ENCODE assay signal across 26 cellular contexts in genomic region chr4:5387457-5387856, GRCh38.
A peak's percentile ranks its signal among the peaks of the same experiment; 100 is the strongest.
DNase-seq lines count a peak whose midpoint lies in the region; ATAC-seq and TF ChIP-seq lines count a peak whose summit lies in the region.
"Had no signal": no experiment of that assay in that cellular context is flagged by ENCODE, and none has a peak within 500 bp of the region (broad histone marks: within the 10 kb centered on the region; RNA-seq: fewer than 3 reads in every experiment).

No MANE protein-coding gene starts in this region.

- H3K79me2 ChIP-seq in PC-3 (ENCODE audit: low read length) (no peaks in the 10 kb centered on the region), osteoblast (ENCODE audit: insufficient read depth, low read length) (no peaks in the 10 kb centered on the region)

- no peaks in the 10 kb centered on the region for H3K36me3 ChIP-seq in A673 (ENCODE audit: insufficient read depth, low read length, poor library complexity, severe bottlenecking)
- no peaks in the 10 kb centered on the region for H3K36me3 ChIP-seq in H7 (replicated peaks; ENCODE audit: control insufficient read depth, insufficient read depth, low read length)
- H3K36me3 ChIP-seq in PC-3 (ENCODE audit: low read depth, low read length), result no peaks in the 10 kb centered on the region
- no peaks in the 10 kb centered on the region for H3K36me3 ChIP-seq in osteoblast (ENCODE audit: insufficient read depth, low read length)
- H3K36me3 ChIP-seq: breast epithelium, pancreas, right atrium auricular region, thoracic aorta, uterus had no signal

- CTCF ChIA-PET in A673 (lab: Charles Lee) (no interaction called here), PC-3 (lab: Charles Lee) (no interaction called here)

- H3K27ac ChIP-seq in A673 (ENCODE audit: low read depth, low read length, poor library complexity, severe bottlenecking) (no peak overlapping the region), PC-3 (ENCODE audit: low read length) (no peak overlapping the region), osteoblast (ENCODE audit: low read depth, low read length) (no peak overlapping the region)
- H3K27ac ChIP-seq: breast epithelium, pancreas, right atrium auricular region, thoracic aorta, uterus had no signal

- H3K4me3 ChIP-seq in A673 (ENCODE audit: low read depth, low read length, poor library complexity, severe bottlenecking) (no peak overlapping the region), H7 (ENCODE audit: insufficient read depth, low read depth, low read length) (no peak overlapping the region), PC-3 (ENCODE audit: low read length) (no peak overlapping the region), choroid plexus epithelial cell (ENCODE audit: low read depth, low read length) (no peak overlapping the region), osteoblast (ENCODE audit: insufficient read depth, low read length) (no peak overlapping the region)
- H3K4me3 ChIP-seq: breast epithelium, mucosa of descending colon, pancreas, right atrium auricular region, thoracic aorta, uterus had no signal

- intact Hi-C loops in A673 (cut with micrococcal nuclease; ENCODE audit: unreplicated experiment), result no loop called here
- intact Hi-C loops in PC-3 (cut with micrococcal nuclease), result no loop called here

- no peaks in the 10 kb centered on the region for H3K9me2 ChIP-seq in PC-3 (replicated peaks; ENCODE audit: low read length)

- H3K4me1 ChIP-seq in A673 (ENCODE audit: insufficient read depth, low read length, poor library complexity, severe bottlenecking) (no peaks in the 10 kb centered on the region), PC-3 (ENCODE audit: insufficient read depth, low read length) (peaks cover 15% of the 10 kb centered on the region), osteoblast (ENCODE audit: insufficient read depth, low read length) (peaks cover 8% of the 10 kb centered on the region)
- H3K4me1 ChIP-seq: breast epithelium, pancreas, uterus had no signal

- H2AFZ ChIP-seq in PC-3 (ENCODE audit: low read length) (no peak overlapping the region), osteoblast (ENCODE audit: low read length) (no peak overlapping the region)

- TF ChIP-seq CTCF in A673 (conservative IDR thresholded peaks at IDR 0.05; ENCODE audit: low read depth, low read length), result peak; percentile 23; the same call in 1 of the 2 replicates
- TF ChIP-seq CTCF in PC-3 (conservative IDR thresholded peaks at IDR 0.05; ENCODE audit: low read depth, low read length), result peak; percentile 40
- TF ChIP-seq CTCF in choroid plexus epithelial cell (conservative IDR thresholded peaks at IDR 0.05; ENCODE audit: low read depth, low read length), result peak; percentile 12
- TF ChIP-seq CTCF in osteoblast (IDR thresholded peaks at IDR 0.05; ENCODE audit: extremely low read depth, low read depth, low read length), result no peak

- H3F3A ChIP-seq in PC-3 (ENCODE audit: low read length, unreplicated experiment), result no peaks in the 10 kb centered on the region

- no peak overlapping the region for H3K9ac ChIP-seq in PC-3 (ENCODE audit: low read length)

- BruUV-seq in A673 (replicated peaks; lab: Mats Ljungman, UMichigan) (no TSS peak), PC-3 (replicated peaks; lab: Mats Ljungman, UMichigan) (no TSS peak)

- no peak for ATAC-seq in PC-3
- ATAC-seq in HG02885 (IDR thresholded peaks at IDR 0.05; ENCODE audit: poor library complexity, unreplicated experiment), result no peak
- ATAC-seq in HG02970 (IDR thresholded peaks at IDR 0.05; ENCODE audit: low FRiP score, unreplicated experiment), result no peak
- ATAC-seq: mucosa of descending colon, pancreas had no signal

- POLR2A ChIA-PET in A673 (lab: Charles Lee; ENCODE audit: low non-redundant PET) (no interaction called here), PC-3 (lab: Charles Lee; ENCODE audit: unreplicated experiment) (no interaction called here)

- H4K20me1 ChIP-seq in PC-3 (ENCODE audit: low read length) (no peaks in the 10 kb centered on the region), osteoblast (ENCODE audit: insufficient read depth, low read length) (no peaks in the 10 kb centered on the region)

- H3K27me3 ChIP-seq in A673 (replicated peaks; ENCODE audit: insufficient read depth, low read depth, low read length, poor library complexity), result no peaks in the 10 kb centered on the region
- H3K27me3 ChIP-seq in H7 (ENCODE audit: control insufficient read depth, insufficient read depth, low read length), result no peaks in the 10 kb centered on the region
- no peaks in the 10 kb centered on the region for H3K27me3 ChIP-seq in PC-3 (ENCODE audit: low read length)
- H3K27me3 ChIP-seq in osteoblast (ENCODE audit: insufficient read depth, low read length), result no peaks in the 10 kb centered on the region
- H3K27me3 ChIP-seq: breast epithelium, pancreas, right atrium auricular region, uterus had no signal

- H3K4me2 ChIP-seq in PC-3 (ENCODE audit: low read length) (no peak overlapping the region), osteoblast (ENCODE audit: insufficient read depth, low read length) (no peak overlapping the region)

- no peaks in the 10 kb centered on the region for H3K9me3 ChIP-seq in A673 (ENCODE audit: low read depth, low read length, poor library complexity, severe bottlenecking)
- no peaks in the 10 kb centered on the region for H3K9me3 ChIP-seq in PC-3 (ENCODE audit: low read length)
- no peaks in the 10 kb centered on the region for H3K9me3 ChIP-seq in osteoblast (ENCODE audit: low read depth, low read length)
- H3K9me3 ChIP-seq: breast epithelium, mucosa of descending colon, pancreas, right atrium auricular region, thoracic aorta, uterus had no signal

- DNase-seq in A673 (ENCODE audit: low spot score) (no peak), H7 (peak; percentile 64), PC-3 (peak; percentile 8), choroid plexus epithelial cell (ENCODE audit: low read depth) (no peak), osteoblast (ENCODE audit: insufficient read length, low spot score, missing footprints) (no peak), Kasumi-1 (lab: John Stamatoyannopoulos, UW) (no peak)
- DNase-seq: activated CD4-positive, alpha-beta T cell treated with anti-CD3 and anti-CD28 coated beads, Interleukin-2, amount 10 ng/mL, durations not matched to agents 24 days and 14 days; activated naive CD4-positive, alpha-beta T cell treated with anti-CD3 and anti-CD28 coated beads, Interleukin-2, amount 10 ng/mL, durations not matched to agents 7 days and 5 days; activated T-cell treated with anti-CD3 and anti-CD28 coated beads, Interleukin-2, amount 50 U/mL, for 48 hours; amniotic stem cell; cortex of kidney; mucosa of descending colon; NCI-H2081; NCI-H345; NCI-H774; nephron progenitor cell; pancreas; stimulated activated CD4-positive, alpha-beta T cell treated with anti-CD3 and anti-CD28 coated beads, Interleukin-12 subunit alpha, Interleukin-12 subunit beta, amount 100 ng/mL, for 4 hours; stimulated activated CD4-positive, alpha-beta T cell treated with anti-CD3 and anti-CD28 coated beads, Interleukin-4, amount 100 ng/mL, for 4 hours; stimulated activated naive CD4-positive, alpha-beta T cell; uterus had no signal

Comparison
In these comparisons a context has a peak if more than half of its experiments do, and no peak if none do; other contexts are left out.
1. DNase-seq: peak in H7 (single experiment) and PC-3 (single experiment); none in A673 (single experiment), choroid plexus epithelial cell (single experiment), osteoblast (single experiment) and Kasumi-1 (0 of 2).